ENCODE assay signal across 29 cellular contexts in genomic region chr2:207214446-207214845, GRCh38.
"Had no signal": no experiment of that assay in that cellular context is flagged by ENCODE, and none has a peak within 500 bp of the region (broad histone marks: within the 10 kb centered on the region; RNA-seq: fewer than 3 reads in every experiment).

No MANE protein-coding gene starts in this region.

- H3K27ac Mint-ChIP-seq: activated B cell treated with CpG ODN at 0.5 μM for 24 hours; activated naive CD8-positive, alpha-beta T cell; activated T-cell treated with anti-CD3 and anti-CD28 coated beads, Interleukin-2, amount 50 U/mL, for 24 hours; activated T-cell treated with anti-CD3 and anti-CD28 coated beads, Interleukin-2, amount 50 U/mL, for 72 hours; dendritic cell treated with granulocyte-macrophage colony-stimulating factor and Interleukin-4, amounts not matched to agents 40 ng/mL and 50 ng/mL, for 4 days; effector memory CD8-positive, alpha-beta T cell; T-helper 17 cell; T-helper 2 cell treated with Interferon-gamma antibody and Interleukin-4, amounts not matched to agents 5 μg/mL and 100 μg/mL, for 36 hours had no signal

- H3K36me3 Mint-ChIP-seq: activated naive CD8-positive, alpha-beta T cell had no signal

- DNase-seq: activated B cell treated with CpG ODN at 0.5 μM for 24 hours; activated CD4-positive, alpha-beta T cell treated with anti-CD3 and anti-CD28 coated beads for 48 hours; activated CD4-positive, alpha-beta T cell treated with anti-CD3 and anti-CD28 coated beads, Interleukin-2, amount 50 U/mL, for 1 hour; activated CD4-positive, alpha-beta T cell treated with anti-CD3 and anti-CD28 coated beads, Interleukin-2, amount 50 U/mL, for 48 hours; activated CD8-positive, alpha-beta memory T cell treated with anti-CD3 and anti-CD28 coated beads, Interleukin-2, amount 50 U/mL, for 48 hours; activated effector memory CD4-positive, alpha-beta T cell treated with Interleukin-2 at 50 U/mL for 16 hours; activated gamma-delta T cell treated with Interleukin-2 at 50 U/mL for 16 hours; activated naive CD4-positive, alpha-beta T cell treated with anti-CD3 and anti-CD28 coated beads, Interleukin-2, amount 50 U/mL, for 16 hours; activated naive CD4-positive, alpha-beta T cell treated with Interleukin-2 at 50 U/mL for 16 hours; activated T-cell treated with anti-CD3 and anti-CD28 coated beads for 4 hours; activated T-cell treated with anti-CD3 and anti-CD28 coated beads, Interleukin-2, amount 50 U/mL, for 24 hours; activated T-cell treated with anti-CD3 and anti-CD28 coated beads, Interleukin-2, amount 50 U/mL, for 72 hours; anterior cingulate cortex; brain microvascular endothelial cell; dorsolateral prefrontal cortex; effector memory CD8-positive, alpha-beta T cell; erythroblast; foreskin keratinocyte; gastrocnemius medialis; heart right ventricle; T-helper 1 cell; T-helper 17 cell; T1000; WERI-Rb-1 had no signal

- H3K27me3 Mint-ChIP-seq: activated B cell treated with CpG ODN at 0.5 μM for 24 hours; activated naive CD8-positive, alpha-beta T cell; activated T-cell treated with anti-CD3 and anti-CD28 coated beads, Interleukin-2, amount 50 U/mL, for 24 hours; dendritic cell treated with granulocyte-macrophage colony-stimulating factor and Interleukin-4, amounts not matched to agents 40 ng/mL and 50 ng/mL, for 4 days had no signal

- H3K4me1 Mint-ChIP-seq: activated B cell treated with CpG ODN at 0.5 μM for 24 hours; central memory CD8-positive, alpha-beta T cell; T-helper 17 cell had no signal

- H3K4me3 Mint-ChIP-seq: activated B cell treated with CpG ODN at 0.5 μM for 24 hours; activated naive CD8-positive, alpha-beta T cell; activated T-cell treated with anti-CD3 and anti-CD28 coated beads, Interleukin-2, amount 50 U/mL, for 24 hours; activated T-cell treated with anti-CD3 and anti-CD28 coated beads, Interleukin-2, amount 50 U/mL, for 72 hours; central memory CD8-positive, alpha-beta T cell; dendritic cell treated with granulocyte-macrophage colony-stimulating factor and Interleukin-4, amounts not matched to agents 40 ng/mL and 50 ng/mL, for 4 days; effector memory CD8-positive, alpha-beta T cell; T-helper 17 cell; T-helper 2 cell treated with Interferon-gamma antibody and Interleukin-4, amounts not matched to agents 5 μg/mL and 100 μg/mL, for 36 hours had no signal

- H3K9me3 Mint-ChIP-seq: central memory CD8-positive, alpha-beta T cell; dendritic cell treated with granulocyte-macrophage colony-stimulating factor and Interleukin-4, amounts not matched to agents 40 ng/mL and 50 ng/mL, for 4 days; effector memory CD8-positive, alpha-beta T cell had no signal

- ATAC-seq: activated CD4-positive, CD25-positive, alpha-beta regulatory T cell treated with anti-CD3 and anti-CD28 coated beads, Interleukin-2, amount 50 U/mL, for 24 hours; activated T-cell treated with anti-CD3 and anti-CD28 coated beads, Interleukin-2, amount 50 U/mL, for 72 hours; effector memory CD8-positive, alpha-beta T cell; foreskin keratinocyte; gastrocnemius medialis; T-helper 17 cell had no signal
